Comparison of ENCODE assay signal across 8 cellular contexts in the genomic region with DNA sequence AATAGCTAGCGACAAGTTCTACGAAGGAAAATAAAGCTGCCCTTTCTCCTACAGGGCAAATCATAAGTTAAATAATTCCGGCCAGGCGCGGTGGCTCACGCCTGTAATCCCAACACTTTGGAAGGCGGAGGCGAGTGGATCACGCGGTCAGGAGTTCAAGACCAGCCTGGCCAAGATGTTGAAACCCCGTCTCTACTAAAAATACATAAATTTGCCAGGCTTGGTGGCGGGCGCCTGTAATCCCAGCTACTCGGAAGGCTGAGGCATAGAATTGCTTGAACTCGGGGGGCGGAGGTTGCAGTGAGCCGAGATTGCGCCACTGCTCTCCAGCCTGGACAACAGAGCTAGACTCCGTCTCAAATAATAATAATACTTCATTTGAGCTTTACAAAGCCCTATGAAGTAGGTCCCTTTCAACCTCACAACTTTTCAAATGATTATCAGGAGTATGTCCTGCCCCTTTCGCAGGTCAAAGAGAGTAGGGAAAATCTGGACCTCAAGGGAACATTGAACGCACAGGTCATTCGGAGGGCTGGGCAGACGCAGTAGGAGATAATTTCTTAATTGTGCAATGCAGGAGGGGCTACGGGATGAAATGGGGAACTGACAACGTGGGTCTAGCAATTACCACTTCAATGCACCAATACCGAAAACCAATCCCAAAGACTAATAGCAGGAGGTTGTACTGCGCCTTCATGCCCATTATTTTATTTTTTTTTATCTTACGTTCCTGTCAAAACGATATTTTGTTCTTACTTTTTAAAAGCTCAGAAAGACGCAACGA. TPM values are rescaled to one million over a fixed set of nuclear protein-coding genes. Genes with fewer than 3 reads are reported as not detected.
DNase-seq lines count a peak whose midpoint lies in the region; ATAC-seq, FAIRE-seq and TF ChIP-seq lines count a peak whose summit lies in the region.

No MANE protein-coding gene starts in this region.

- H3F3A ChIP-seq in MM.1S (ENCODE audit: insufficient read depth, low read length), result no peaks in the 10 kb centered on the region

- peak overlapping the region; percentile 88 for H3K4me2 ChIP-seq in MM.1S (ENCODE audit: low read depth, low read length)

- no peak for ATAC-seq in HG03457 (IDR thresholded peaks at IDR 0.05; ENCODE audit: unreplicated experiment)

- H3K27me3 ChIP-seq in MM.1S (replicated peaks; ENCODE audit: insufficient read depth, low read length) (0 out of 2 replicates have a peak, but pooled peaks cover 8% of the 10 kb centered on the region), bronchial epithelial cell (ENCODE audit: control insufficient read depth, insufficient read depth, low read length) (no peaks in the 10 kb centered on the region), mononuclear cell (ENCODE audit: insufficient read depth, low read length) (no peaks in the 10 kb centered on the region)

- peak overlapping the region; percentile 91 for H3K27ac Mint-ChIP-seq in Calu3 (ENCODE audit: unreplicated experiment)

- H3K9me3 Mint-ChIP-seq in Calu3 (ENCODE audit: low read depth, unreplicated experiment), result no peaks in the 10 kb centered on the region

- POLR2A ChIA-PET in RWPE1 (lab: Yijun Ruan, JAX; ENCODE audit: low non-redundant PET), result interaction anchor here (0.7 kb wide), 1 partner anchor 16 kb away, joined by 3 read pairs; no protein-coding TSS in a partner anchor

- H3K4me1 ChIP-seq in MM.1S (ENCODE audit: low read length) (no peaks in the 10 kb centered on the region), mononuclear cell (ENCODE audit: insufficient read depth, low read length) (peaks cover 23% of the 10 kb centered on the region)

- peak overlapping the region; percentile 74 for H3K9ac ChIP-seq in MM.1S (ENCODE audit: low read length)

- H3K9me3 ChIP-seq in MM.1S (replicated peaks; ENCODE audit: insufficient read depth, low read length) (no peaks in the 10 kb centered on the region), mononuclear cell (ENCODE audit: low read depth, low read length) (no peaks in the 10 kb centered on the region)

- H3K4me3 ChIP-seq in MM.1S (ENCODE audit: low read length) (peak overlapping the region; percentile 99), bronchial epithelial cell (ENCODE audit: low read depth, low read length) (peak overlapping the region; percentile 65), mononuclear cell (ENCODE audit: low read length) (peak overlapping the region; percentile 90)

- peaks cover 20% of the 10 kb centered on the region for H3K4me1 Mint-ChIP-seq in Calu3 (ENCODE audit: low read depth, unreplicated experiment)

- no peaks in the 10 kb centered on the region; the same call in 1 of the 2 replicates for H4K20me1 ChIP-seq in MM.1S (ENCODE audit: insufficient read depth, low read length)

- peak overlapping the region; percentile 100 for H2AFZ ChIP-seq in MM.1S (ENCODE audit: low read length)

- peaks cover 26% of the 10 kb centered on the region for H3K79me2 ChIP-seq in MM.1S (ENCODE audit: low read length)

- H3K36me3 ChIP-seq in MM.1S (replicated peaks; ENCODE audit: insufficient read depth, low read length) (no peaks in the 10 kb centered on the region), bronchial epithelial cell (ENCODE audit: control insufficient read depth, insufficient read depth, low read length) (no peaks in the 10 kb centered on the region)

- intact Hi-C loops in Calu3 (cut with micrococcal nuclease; ENCODE audit: unreplicated experiment), result no loop called here

- no peaks in the 10 kb centered on the region for H3K9me2 ChIP-seq in MM.1S (replicated peaks; ENCODE audit: insufficient read depth, low read length)

- no peaks in the 10 kb centered on the region for H3K27me3 Mint-ChIP-seq in Calu3 (ENCODE audit: unreplicated experiment)

- DNase-seq in Calu3 (no peak), MM.1S (no peak), bronchial epithelial cell (ENCODE audit: low read depth) (no peak), anterior cingulate cortex (lab: John Stamatoyannopoulos, UW) (no peak), RWPE1 (ENCODE audit: low spot score) (no peak)
- no peak for DNase-seq in activated CD4-positive, alpha-beta T cell treated with anti-CD3 and anti-CD28 coated beads for 1 hour

- TF ChIP-seq CTCF in Calu3 (IDR thresholded peaks at IDR 0.05; ENCODE audit: unreplicated experiment) (no peak), MM.1S (IDR thresholded peaks at IDR 0.05; ENCODE audit: low read length) (no peak), bronchial epithelial cell (IDR thresholded peaks at IDR 0.05; ENCODE audit: insufficient read depth, low read length, severe bottlenecking) (no peak), RWPE1 (conservative IDR thresholded peaks at IDR 0.05; ENCODE audit: low read depth) (no peak)

- FAIRE-seq in bronchial epithelial cell (lab: Jason Lieb, UNC), result no peak

- H3K27ac ChIP-seq in MM.1S (ENCODE audit: low read length), result no peak overlapping the region
- no peak overlapping the region for H3K27ac ChIP-seq in RWPE1

- H3K4me3 Mint-ChIP-seq in Calu3 (ENCODE audit: low read depth, unreplicated experiment), result peak overlapping the region; percentile 91

- peaks cover 17% of the 10 kb centered on the region for H3K36me3 Mint-ChIP-seq in Calu3 (ENCODE audit: insufficient read depth, unreplicated experiment)

- TSS peak; percentile 67 for BruUV-seq in Calu3 (replicated peaks; lab: Mats Ljungman, UMichigan)

- CTCF ChIA-PET in Calu3 (lab: Charles Lee), result interaction anchor here (2.7 kb wide), 1 partner anchor 204 kb away, joined by 8 read pairs; no protein-coding TSS in a partner anchor
- CTCF ChIA-PET in RWPE1 (lab: Yijun Ruan, JAX), result no interaction called here

RNA-seq across cellular contexts. Expression of gene COMMD9, which starts 0.6 kb away (rescaled TPM):
- 40.7 and 44.1 TPM in 2 replicates for total RNA-seq in Calu3 (2022)
- total RNA-seq in bronchial epithelial cell, result 7.8 and 9.2 TPM in 2 replicates
- 75.0 TPM for total RNA-seq in mononuclear cell

RNA-seq across cellular contexts. Expression of gene PRR5L, which starts 7.5 kb away (rescaled TPM):
- 1.2 and 5.2 TPM in 2 replicates for total RNA-seq in Calu3 (2022)
- 6.3 and 10.0 TPM in 2 replicates for total RNA-seq in bronchial epithelial cell
- total RNA-seq in mononuclear cell, result 19.5 TPM
